ENCODE assay signal across 30 cellular contexts in the genomic region with DNA sequence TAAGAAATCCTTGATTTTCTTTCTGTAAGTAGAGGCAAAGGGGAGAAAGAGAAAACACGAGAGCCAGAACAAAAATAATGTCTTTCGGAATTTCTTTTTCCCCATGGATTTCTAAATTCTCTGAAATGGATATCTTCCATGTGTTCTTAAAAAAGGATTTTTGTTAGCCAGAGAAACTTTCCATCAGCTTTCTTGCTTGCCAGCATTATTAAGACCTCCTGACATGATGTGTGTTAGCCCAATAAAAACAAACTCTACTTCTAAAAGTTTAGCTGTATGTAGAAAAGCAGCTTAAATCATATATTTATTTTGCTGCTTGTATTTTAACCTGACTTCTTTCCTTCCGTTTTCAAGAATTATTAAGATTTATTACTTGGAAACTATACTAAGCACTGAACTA.
A peak's percentile ranks its signal among the peaks of the same experiment; 100 is the strongest.
DNase-seq lines count a peak whose midpoint lies in the region; ATAC-seq, FAIRE-seq and TF ChIP-seq lines count a peak whose summit lies in the region.
"Had no signal": no experiment of that assay in that cellular context is flagged by ENCODE, and none has a peak within 500 bp of the region (broad histone marks: within the 10 kb centered on the region; RNA-seq: fewer than 3 reads in every experiment).

No MANE protein-coding gene starts in this region.

- no peaks in the 10 kb centered on the region for H3K9me3 ChIP-seq in aorta (ENCODE audit: control insufficient read depth, low read length)
- H3K9me3 ChIP-seq: SK-N-SH had no signal

- H3K27me3 ChIP-seq in aorta (ENCODE audit: control insufficient read depth in 1 of 2, insufficient read depth in 2 of 2, low read length in 1 of 2) = no peaks in the 10 kb centered on the region

- H3K4me1 ChIP-seq in aorta (ENCODE audit: control insufficient read depth in 1 of 2, insufficient read depth in 2 of 2, low read length in 2 of 2) = no peaks in the 10 kb centered on the region

- H3K27me3 Mint-ChIP-seq in osteocyte (ENCODE audit: unreplicated experiment) = peaks cover 6% of the 10 kb centered on the region
- H3K27me3 Mint-ChIP-seq in activated naive CD8-positive, alpha-beta T cell treated with anti-CD3 and anti-CD28 coated beads, Interleukin-2, amount 50 U/mL, for 24 hours = peaks cover 2% of the 10 kb centered on the region

- peak; percentile 59 for ATAC-seq in aorta (ENCODE audit: low FRiP score)
- ATAC-seq in activated naive CD8-positive, alpha-beta T cell treated with anti-CD3 and anti-CD28 coated beads, Interleukin-2, amount 50 U/mL, for 24 hours = no peak
- ATAC-seq: CD8-positive, alpha-beta T cell; Panc1 had no signal

- peak overlapping the region; percentile 67 for H3K27ac Mint-ChIP-seq in osteocyte (ENCODE audit: unreplicated experiment)
- no peak overlapping the region for H3K27ac Mint-ChIP-seq in activated naive CD8-positive, alpha-beta T cell treated with anti-CD3 and anti-CD28 coated beads, Interleukin-2, amount 50 U/mL, for 24 hours
- H3K27ac Mint-ChIP-seq: B cell; CD8-positive, alpha-beta T cell; IgD-negative memory B cell had no signal

- TF ChIP-seq CTCF in osteocyte (IDR thresholded peaks at IDR 0.05) = no peak

- H3K4me3 ChIP-seq in aorta (ENCODE audit: low read length in 2 of 2) = no peak overlapping the region

- FAIRE-seq in endometrium (lab: Jason Lieb, UNC) = peak; percentile 23
- FAIRE-seq: GM12891, GM19239, H54 had no signal

- no peak overlapping the region for H3K4me3 Mint-ChIP-seq in osteocyte (ENCODE audit: unreplicated experiment)
- no peak overlapping the region for H3K4me3 Mint-ChIP-seq in activated naive CD8-positive, alpha-beta T cell treated with anti-CD3 and anti-CD28 coated beads, Interleukin-2, amount 50 U/mL, for 24 hours
- H3K4me3 Mint-ChIP-seq: B cell; CD8-positive, alpha-beta T cell; IgD-negative memory B cell had no signal

- no peaks in the 10 kb centered on the region for H3K36me3 ChIP-seq in aorta (ENCODE audit: control insufficient read depth in 1 of 2, insufficient read depth in 2 of 2, low read length in 1 of 2)

- H3K9me3 Mint-ChIP-seq in osteocyte (ENCODE audit: unreplicated experiment) = peaks cover 13% of the 10 kb centered on the region
- H3K9me3 Mint-ChIP-seq in activated naive CD8-positive, alpha-beta T cell treated with anti-CD3 and anti-CD28 coated beads, Interleukin-2, amount 50 U/mL, for 24 hours = peaks cover 6% of the 10 kb centered on the region

- H3K27ac ChIP-seq in aorta (ENCODE audit: low read depth in 1 of 2, low read length in 2 of 2) = no peak overlapping the region
- H3K27ac ChIP-seq: C4-2B, HL-60, KMS-11, RWPE1 had no signal

- WGBS in aorta, 2 donors = 1 to 5% methylated on average over 3 of the region's 3 CpGs

- intact Hi-C loops in aorta (cut with DNase I) = no loop called here

- H3K4me1 Mint-ChIP-seq in osteocyte (ENCODE audit: unreplicated experiment) = peaks cover 28% of the 10 kb centered on the region
- no peaks in the 10 kb centered on the region for H3K4me1 Mint-ChIP-seq in activated naive CD8-positive, alpha-beta T cell treated with anti-CD3 and anti-CD28 coated beads, Interleukin-2, amount 50 U/mL, for 24 hours
- H3K4me1 Mint-ChIP-seq: B cell, IgD-negative memory B cell had no signal

- DNase-seq in fibroblast of peridontal ligament (ENCODE audit: extremely low read depth) = peak; percentile 12
- no peak for DNase-seq in osteocyte (ENCODE audit: extremely low spot score, unreplicated experiment)
- no peak for DNase-seq in aorta
- DNase-seq in NCI-H146 (lab: John Stamatoyannopoulos, UW) = no peak
- no peak for DNase-seq in activated naive CD8-positive, alpha-beta T cell treated with anti-CD3 and anti-CD28 coated beads, Interleukin-2, amount 50 U/mL, for 24 hours
- DNase-seq in amygdala (lab: John Stamatoyannopoulos, UW) = no peak
- DNase-seq: CD8-positive, alpha-beta T cell; DMS 273 treated with DMSO at 0.1 percent for 48 hours; DMS79 treated with DMSO at 0.1 percent for 48 hours; GF-D8; NCI-H1048; NCI-H1417; NCI-H1694 treated with DMSO at 0.1 percent for 48 hours; NCI-H2081 treated with DMSO at 0.1 percent for 48 hours; NCI-H2171; NCI-H226; NCI-H510A; NCI-H69; SK-N-SH had no signal

- peaks cover 2% of the 10 kb centered on the region for H3K36me3 Mint-ChIP-seq in osteocyte (ENCODE audit: unreplicated experiment)
- H3K36me3 Mint-ChIP-seq in activated naive CD8-positive, alpha-beta T cell treated with anti-CD3 and anti-CD28 coated beads, Interleukin-2, amount 50 U/mL, for 24 hours (ENCODE audit: low read depth) = no peaks in the 10 kb centered on the region
- H3K36me3 Mint-ChIP-seq: CD8-positive, alpha-beta T cell; IgD-negative memory B cell had no signal
